14 cellular contexts compared by ENCODE assay signal in the genomic region with DNA sequence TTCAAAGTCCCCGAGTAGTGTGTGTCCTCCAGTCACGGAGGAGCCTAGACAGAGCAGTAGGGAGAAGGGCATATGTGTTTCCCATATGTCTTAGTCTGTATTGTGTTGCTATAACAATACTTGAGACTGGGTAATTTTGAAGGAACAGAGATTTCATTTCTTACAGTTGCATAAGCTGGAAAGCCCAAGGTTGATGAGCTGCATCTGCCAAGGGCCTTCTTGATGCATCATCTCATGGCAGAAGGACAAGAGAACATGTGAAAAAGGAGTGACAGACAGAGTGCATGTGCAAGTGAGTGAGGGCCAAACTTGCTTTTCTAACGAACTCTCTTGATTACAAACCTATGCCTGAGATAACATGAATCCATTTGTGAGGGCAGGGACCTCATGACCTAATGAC.
DNase-seq lines count a peak whose midpoint lies in the region; ATAC-seq lines count a peak whose summit lies in the region.
"Had no signal": no experiment of that assay in that cellular context is flagged by ENCODE, and none has a peak within 500 bp of the region (broad histone marks: within the 10 kb centered on the region; RNA-seq: fewer than 3 reads in every experiment).

No MANE protein-coding gene starts in this region.

- peak; percentile 45 for DNase-seq in GM03348 (ENCODE audit: low spot score)
- peak; percentile 18 for DNase-seq in amniotic epithelial cell (ENCODE audit: low read depth)
- DNase-seq in fibroblast of the conjunctiva (ENCODE audit: low read depth) = peak; percentile 86
- no peak for DNase-seq in sciatic nerve (ENCODE audit: low spot score)
- DNase-seq in NCI-H1417 treated with DMSO at 0.1 percent for 48 hours (lab: John Stamatoyannopoulos, UW) = no peak
- DNase-seq in retina = no peak
- no peak for DNase-seq in hippocampal formation (lab: John Stamatoyannopoulos, UW)
- DNase-seq: DND-41, dorsolateral prefrontal cortex, islet precursor cell, NCI-H2029 had no signal

- intact Hi-C loops in sciatic nerve (cut with DNase I) = no loop called here

- ATAC-seq in sciatic nerve (peak; percentile 26), GM21360 (IDR thresholded peaks at IDR 0.05; ENCODE audit: unreplicated experiment) (no peak)
- ATAC-seq: activated naive CD4-positive, alpha-beta T cell treated with anti-CD3 and anti-CD28 coated beads, Interleukin-2, amount 50 U/mL, for 72 hours; GM23338 had no signal

Comparison
In these comparisons a context has a peak if more than half of its experiments do, and no peak if none do; other contexts are left out.
1. DNase-seq: peak in GM03348 (single experiment), amniotic epithelial cell (single experiment) and fibroblast of the conjunctiva (single experiment); none in sciatic nerve (single experiment), NCI-H1417 treated with DMSO at 0.1 percent for 48 hours (single experiment), retina (single experiment) and hippocampal formation (0 of 2).